In the genomic region with DNA sequence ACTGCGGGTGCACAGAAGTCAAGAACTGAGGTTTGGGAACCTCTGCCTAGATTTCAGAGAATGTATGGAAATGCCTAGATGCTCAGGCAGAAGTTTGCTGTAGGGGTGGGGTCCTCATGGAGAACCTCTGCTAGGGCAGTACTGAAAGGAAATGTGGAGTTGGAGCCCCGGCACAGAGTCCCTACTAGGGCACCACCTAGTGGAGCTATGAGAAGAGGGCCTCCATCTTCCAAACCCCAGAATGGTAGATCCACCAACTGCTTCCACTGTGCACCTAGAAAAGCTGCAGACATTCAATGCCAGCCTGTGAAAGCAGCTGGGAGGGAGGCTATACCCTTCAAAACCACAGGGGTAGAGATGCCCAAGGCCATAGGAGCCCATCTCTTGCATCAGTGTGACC, we compare ENCODE assay signal across 1 cellular context.
TF ChIP-seq lines count a peak whose summit lies in the region.

No MANE protein-coding gene starts in this region.

TF ChIP-seq in IMR-90, 13 proteins besides CTCF, POLR2A, EP300 and RAD21 (continued from another document):
- TF ChIP-seq, protein P1, sequence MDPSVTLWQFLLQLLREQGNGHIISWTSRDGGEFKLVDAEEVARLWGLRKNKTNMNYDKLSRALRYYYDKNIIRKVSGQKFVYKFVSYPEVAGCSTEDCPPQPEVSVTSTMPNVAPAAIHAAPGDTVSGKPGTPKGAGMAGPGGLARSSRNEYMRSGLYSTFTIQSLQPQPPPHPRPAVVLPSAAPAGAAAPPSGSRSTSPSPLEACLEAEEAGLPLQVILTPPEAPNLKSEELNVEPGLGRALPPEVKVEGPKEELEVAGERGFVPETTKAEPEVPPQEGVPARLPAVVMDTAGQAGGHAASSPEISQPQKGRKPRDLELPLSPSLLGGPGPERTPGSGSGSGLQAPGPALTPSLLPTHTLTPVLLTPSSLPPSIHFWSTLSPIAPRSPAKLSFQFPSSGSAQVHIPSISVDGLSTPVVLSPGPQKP (IDR thresholded peaks at IDR 0.05; ENCODE audit: borderline replicate concordance, low read depth, low read length): no peak
- TF ChIP-seq NFE2L2 (IDR thresholded peaks at IDR 0.05; ENCODE audit: low read depth, low read length) (no peak), SMC3 (IDR thresholded peaks at IDR 0.05; ENCODE audit: low read depth, low read length) (0 out of 2 replicates have a peak, but pooled peaks have one; percentile 11), CHD1 (IDR thresholded peaks at IDR 0.05; ENCODE audit: low read depth, low read length) (no peak)
